8 cellular contexts compared by ENCODE assay signal in genomic region chr14:50575769-50576168, GRCh38.
"Had no signal": no experiment of that assay in that cellular context is flagged by ENCODE, and none has a peak within 500 bp of the region (broad histone marks: within the 10 kb centered on the region; RNA-seq: fewer than 3 reads in every experiment).

No MANE protein-coding gene starts in this region.

- H3K27me3 Mint-ChIP-seq: IgD-negative memory B cell had no signal

- ATAC-seq: HepG2, K562 had no signal

- H3K4me1 Mint-ChIP-seq: IgD-negative memory B cell had no signal

- H3K9ac ChIP-seq: KMS-11 had no signal

- DNase-seq: KBM-7, KG1 had no signal

- H3K27ac Mint-ChIP-seq: IgD-negative memory B cell had no signal

- H3K4me2 ChIP-seq: KMS-11 had no signal

- FAIRE-seq: HepG2, HTR-8/SVneo, K562 had no signal

- H3K4me3 ChIP-seq: K562 had no signal

- H3K4me3 Mint-ChIP-seq: IgD-negative memory B cell had no signal

- H3K27ac ChIP-seq: HL-60, KMS-11 had no signal
